8 cellular contexts compared by ENCODE assay signal in genomic region chr19:44988896-44989563, GRCh38. TPM values are rescaled to one million over a fixed set of nuclear protein-coding genes. Genes with fewer than 3 reads are reported as not detected.
A peak's percentile ranks its signal among the peaks of the same experiment; 100 is the strongest.
DNase-seq lines count a peak whose midpoint lies in the region; ATAC-seq, FAIRE-seq and TF ChIP-seq lines count a peak whose summit lies in the region.

No MANE protein-coding gene starts in this region.

- H3K36me3 ChIP-seq in Panc1 (ENCODE audit: control insufficient read depth, insufficient read depth, low read length): no peaks in the 10 kb centered on the region

- intact Hi-C loops in Panc1 (cut with micrococcal nuclease; ENCODE audit: unreplicated experiment): no loop called here
- intact Hi-C loops in activated T-helper 2 cell treated with anti-CD3 and anti-CD28 coated beads, Interferon-gamma antibody, Interleukin-2, Interleukin-4, amounts not matched to agents 10 μg/mL and 5 μg/mL and 100 μg/mL, durations not matched to agents 14 hours and 24 hours and 36 hours (cut with micrococcal nuclease): loop anchor here (1.0 kb wide), 1 partner anchor 70 kb away; no protein-coding TSS in a partner anchor

- no peaks in the 10 kb centered on the region for H3K27me3 Mint-ChIP-seq in activated T-helper 2 cell treated with anti-CD3 and anti-CD28 coated beads, Interferon-gamma antibody, Interleukin-2, Interleukin-4, amounts not matched to agents 10 μg/mL and 5 μg/mL and 100 μg/mL, durations not matched to agents 14 hours and 24 hours and 36 hours (ENCODE audit: low read depth)
- no peaks in the 10 kb centered on the region for H3K27me3 Mint-ChIP-seq in progenitor cell of endocrine pancreas

- H3K4me1 ChIP-seq in Panc1 (ENCODE audit: control insufficient read depth, insufficient read depth, low read length): no peaks in the 10 kb centered on the region

- no peaks in the 10 kb centered on the region for H3K27me3 ChIP-seq in Panc1 (ENCODE audit: control insufficient read depth, insufficient read depth, low read length)

- no peaks in the 10 kb centered on the region for H3K9me3 Mint-ChIP-seq in activated T-helper 2 cell treated with anti-CD3 and anti-CD28 coated beads, Interferon-gamma antibody, Interleukin-2, Interleukin-4, amounts not matched to agents 10 μg/mL and 5 μg/mL and 100 μg/mL, durations not matched to agents 14 hours and 24 hours and 36 hours
- H3K9me3 Mint-ChIP-seq in progenitor cell of endocrine pancreas (ENCODE audit: low read depth): no peaks in the 10 kb centered on the region

- FAIRE-seq in urothelium cell line (lab: Jason Lieb, UNC): peak; percentile 53

- no TSS peak for BruUV-seq in Panc1 (replicated peaks; lab: Mats Ljungman, UMichigan)

- H3K9me3 ChIP-seq in Panc1 (ENCODE audit: control insufficient read depth, insufficient read depth, low read depth, low read length): no peaks in the 10 kb centered on the region

- in situ Hi-C loops in Panc1 (cut with HindIII; ENCODE audit: low pct_unique_long_range_greater_than_20kb, low sequenced_read_pairs): no loop called here

- ATAC-seq in Panc1 (peak; percentile 61), GM18907 (IDR thresholded peaks at IDR 0.05; ENCODE audit: unreplicated experiment) (no peak)

- H3K4me3 Mint-ChIP-seq in activated T-helper 2 cell treated with anti-CD3 and anti-CD28 coated beads, Interferon-gamma antibody, Interleukin-2, Interleukin-4, amounts not matched to agents 10 μg/mL and 5 μg/mL and 100 μg/mL, durations not matched to agents 14 hours and 24 hours and 36 hours (ENCODE audit: low read depth): no peak overlapping the region
- no peak overlapping the region for H3K4me3 Mint-ChIP-seq in progenitor cell of endocrine pancreas (ENCODE audit: low read depth)

- H3K4me3 ChIP-seq in Panc1 (ENCODE audit: low read depth in 2 of 2, low read length in 2 of 2): no peak overlapping the region

- DNase-seq in AG20443 (ENCODE audit: low spot score): peak; percentile 86
- DNase-seq in GM20000 (ENCODE audit: low spot score): peak; percentile 89
- no peak for DNase-seq in Panc1 (ENCODE audit: low read depth, low spot score)
- DNase-seq in activated T-helper 2 cell treated with anti-CD3 and anti-CD28 coated beads, Interferon-gamma antibody, Interleukin-2, Interleukin-4, amounts not matched to agents 10 μg/mL and 5 μg/mL and 100 μg/mL, durations not matched to agents 14 hours and 24 hours and 36 hours (ENCODE audit: low spot score): peak; percentile 42
- DNase-seq in foreskin melanocyte: peak; percentile 27
- DNase-seq in progenitor cell of endocrine pancreas (ENCODE audit: low spot score, unreplicated experiment): peak; percentile 47
- peak; percentile 64 for DNase-seq in urothelium cell line (ENCODE audit: low spot score)

- no peaks in the 10 kb centered on the region for H3K4me1 Mint-ChIP-seq in activated T-helper 2 cell treated with anti-CD3 and anti-CD28 coated beads, Interferon-gamma antibody, Interleukin-2, Interleukin-4, amounts not matched to agents 10 μg/mL and 5 μg/mL and 100 μg/mL, durations not matched to agents 14 hours and 24 hours and 36 hours (ENCODE audit: low read depth)
- H3K4me1 Mint-ChIP-seq in progenitor cell of endocrine pancreas (ENCODE audit: low read depth): no peaks in the 10 kb centered on the region

- POLR2A ChIA-PET in Panc1 (lab: Charles Lee): no interaction called here

- no peak overlapping the region for H3K27ac Mint-ChIP-seq in activated T-helper 2 cell treated with anti-CD3 and anti-CD28 coated beads, Interferon-gamma antibody, Interleukin-2, Interleukin-4, amounts not matched to agents 10 μg/mL and 5 μg/mL and 100 μg/mL, durations not matched to agents 14 hours and 24 hours and 36 hours
- no peak overlapping the region for H3K27ac Mint-ChIP-seq in progenitor cell of endocrine pancreas

- TF ChIP-seq CTCF in GM20000 (IDR thresholded peaks at IDR 0.05; ENCODE audit: extremely low read depth, missing control alignments) (peak; percentile 69), Panc1 (IDR thresholded peaks at IDR 0.05) (no peak; the same call in 1 of the 2 replicates), progenitor cell of endocrine pancreas (IDR thresholded peaks at IDR 0.05; ENCODE audit: unreplicated experiment) (peak; percentile 61)

- CTCF ChIA-PET in Panc1 (lab: Charles Lee): no interaction called here

- H3K27ac ChIP-seq in Panc1 (ENCODE audit: low read length): no peak overlapping the region

- peaks cover 41% of the 10 kb centered on the region for H3K36me3 Mint-ChIP-seq in activated T-helper 2 cell treated with anti-CD3 and anti-CD28 coated beads, Interferon-gamma antibody, Interleukin-2, Interleukin-4, amounts not matched to agents 10 μg/mL and 5 μg/mL and 100 μg/mL, durations not matched to agents 14 hours and 24 hours and 36 hours (ENCODE audit: low read depth)
- peaks cover 13% of the 10 kb centered on the region for H3K36me3 Mint-ChIP-seq in progenitor cell of endocrine pancreas (ENCODE audit: insufficient read depth)

RNA-seq across cellular contexts. Expression of gene RELB, which starts 12.2 kb away (rescaled TPM):
- total RNA-seq in Panc1 (2021; ENCODE audit: unreplicated experiment): 28.1 TPM
- 31.5 TPM for polyA plus RNA-seq in Panc1 (2012; ENCODE audit: insufficient read length)
- total RNA-seq in activated T-helper 2 cell treated with anti-CD3 and anti-CD28 coated beads, Interferon-gamma antibody, Interleukin-2, Interleukin-4, amounts not matched to agents 10 μg/mL and 5 μg/mL and 100 μg/mL, durations not matched to agents 14 hours and 24 hours and 36 hours: 62.7 and 70.3 TPM in 2 replicates
- 6.2 and 6.8 TPM in 2 replicates for total RNA-seq in progenitor cell of endocrine pancreas

RNA-seq across cellular contexts. Expression of gene CLPTM1, which starts 33.9 kb away (rescaled TPM):
- total RNA-seq in Panc1 (2021; ENCODE audit: unreplicated experiment) (98.4 TPM), progenitor cell of endocrine pancreas (95.5 and 98.8 TPM in 2 replicates)
- 122 TPM for polyA plus RNA-seq in Panc1 (2012; ENCODE audit: insufficient read length)
- 68.7 and 72.7 TPM in 2 replicates for total RNA-seq in activated T-helper 2 cell treated with anti-CD3 and anti-CD28 coated beads, Interferon-gamma antibody, Interleukin-2, Interleukin-4, amounts not matched to agents 10 μg/mL and 5 μg/mL and 100 μg/mL, durations not matched to agents 14 hours and 24 hours and 36 hours

RNA-seq across cellular contexts. Expression of gene APOC2, which starts 43.2 kb away (rescaled TPM):
- not detected for total RNA-seq in Panc1 (2021; ENCODE audit: unreplicated experiment)
- not detected for polyA plus RNA-seq in Panc1 (2012; ENCODE audit: insufficient read length)
- not detected in 2 replicates for total RNA-seq in activated T-helper 2 cell treated with anti-CD3 and anti-CD28 coated beads, Interferon-gamma antibody, Interleukin-2, Interleukin-4, amounts not matched to agents 10 μg/mL and 5 μg/mL and 100 μg/mL, durations not matched to agents 14 hours and 24 hours and 36 hours
- total RNA-seq in progenitor cell of endocrine pancreas: not detected in 2 replicates

RNA-seq across cellular contexts. Expression of gene APOC4, which starts 47.0 kb away (rescaled TPM):
- total RNA-seq in Panc1 (2021; ENCODE audit: unreplicated experiment) (not detected), progenitor cell of endocrine pancreas (not detected in 2 replicates)
- polyA plus RNA-seq in Panc1 (2012; ENCODE audit: insufficient read length): not detected
- total RNA-seq in activated T-helper 2 cell treated with anti-CD3 and anti-CD28 coated beads, Interferon-gamma antibody, Interleukin-2, Interleukin-4, amounts not matched to agents 10 μg/mL and 5 μg/mL and 100 μg/mL, durations not matched to agents 14 hours and 24 hours and 36 hours: not detected in 2 replicates

RNA-seq across cellular contexts. Expression of gene CLASRP, which starts 49.8 kb away (rescaled TPM):
- total RNA-seq in Panc1 (2021; ENCODE audit: unreplicated experiment) (72.4 TPM), progenitor cell of endocrine pancreas (111 and 123 TPM in 2 replicates)
- 67.6 TPM for polyA plus RNA-seq in Panc1 (2012; ENCODE audit: insufficient read length)
- total RNA-seq in activated T-helper 2 cell treated with anti-CD3 and anti-CD28 coated beads, Interferon-gamma antibody, Interleukin-2, Interleukin-4, amounts not matched to agents 10 μg/mL and 5 μg/mL and 100 μg/mL, durations not matched to agents 14 hours and 24 hours and 36 hours: 102 and 105 TPM in 2 replicates
